12 cellular contexts compared by ENCODE assay signal in genomic region chr10:6755891-6756460, GRCh38.
A peak's percentile ranks its signal among the peaks of the same experiment; 100 is the strongest.
DNase-seq lines count a peak whose midpoint lies in the region; ATAC-seq and TF ChIP-seq lines count a peak whose summit lies in the region.
"Had no signal": no experiment of that assay in that cellular context is flagged by ENCODE, and none has a peak within 500 bp of the region (broad histone marks: within the 10 kb centered on the region; RNA-seq: fewer than 3 reads in every experiment).

No MANE protein-coding gene starts in this region.

- DNase-seq in choroid plexus epithelial cell (ENCODE audit: low read depth) (peak; percentile 35), retinal pigment epithelial cell (ENCODE audit: low read depth) (peak; percentile 51), COLO668 (lab: John Stamatoyannopoulos, UW; ENCODE audit: unreplicated experiment) (no peak), upper lobe of left lung (no peak), GF-D8 (lab: John Stamatoyannopoulos, UW) (no peak)
- no peak for DNase-seq in CD8-positive, alpha-beta T cell
- DNase-seq: activated CD8-positive, alpha-beta memory T cell treated with anti-CD3 and anti-CD28 coated beads, Interleukin-2, amount 10 ng/mL, durations not matched to agents 7 days and 5 days; cerebellar nuclear complex; Right ventricle myocardium superior; stimulated activated naive CD4-positive, alpha-beta T cell treated with Interleukin-2 at 50 U/mL for 16 hours had no signal

- H3K4me3 ChIP-seq in choroid plexus epithelial cell (ENCODE audit: low read depth, low read length), result no peak overlapping the region
- no peak overlapping the region for H3K4me3 ChIP-seq in retinal pigment epithelial cell (ENCODE audit: low read length)
- no peak overlapping the region for H3K4me3 ChIP-seq in upper lobe of left lung
- no peak overlapping the region for H3K4me3 ChIP-seq in CD8-positive, alpha-beta T cell (ENCODE audit: low read depth, low read length)

- TF ChIP-seq CTCF in choroid plexus epithelial cell (conservative IDR thresholded peaks at IDR 0.05; ENCODE audit: low read depth, low read length), result no peak
- TF ChIP-seq CTCF in retinal pigment epithelial cell (conservative IDR thresholded peaks at IDR 0.05; ENCODE audit: low read depth, low read length), result no peak
- no peak for TF ChIP-seq CTCF in upper lobe of left lung (IDR thresholded peaks at IDR 0.05)
- no peak for TF ChIP-seq CTCF in CD8-positive, alpha-beta T cell (IDR thresholded peaks at IDR 0.05)

- no peak for TF ChIP-seq POLR2A in upper lobe of left lung (IDR thresholded peaks at IDR 0.05)

- ATAC-seq in GM18511 (IDR thresholded peaks at IDR 0.05; ENCODE audit: unreplicated experiment) (peak; percentile 64), HG03045 (IDR thresholded peaks at IDR 0.05; ENCODE audit: unreplicated experiment) (peak; percentile 53), upper lobe of left lung (ENCODE audit: low FRiP score in 2 of 2) (no peak)
- ATAC-seq in CD8-positive, alpha-beta T cell, result no peak
- ATAC-seq: activated CD8-positive, alpha-beta memory T cell treated with anti-CD3 and anti-CD28 coated beads, Interleukin-2, amount 10 ng/mL, durations not matched to agents 7 days and 5 days had no signal

- no peaks in the 10 kb centered on the region for H3K9me3 Mint-ChIP-seq in CD8-positive, alpha-beta T cell

- POLR2A ChIA-PET in CD8-positive, alpha-beta T cell (lab: Charles Lee), result no interaction called here

- WGBS in upper lobe of left lung, 2 donors, result 67 to 68% methylated on average over 7 of the region's 7 CpGs

- peaks cover 36% of the 10 kb centered on the region for H3K27me3 Mint-ChIP-seq in CD8-positive, alpha-beta T cell (ENCODE audit: low read depth)

- CTCF ChIA-PET in CD8-positive, alpha-beta T cell (lab: Charles Lee), result no interaction called here

- no peaks in the 10 kb centered on the region for H3K36me3 ChIP-seq in upper lobe of left lung
- H3K36me3 ChIP-seq in CD8-positive, alpha-beta T cell (ENCODE audit: insufficient read depth, low read length), result no peaks in the 10 kb centered on the region

- no peaks in the 10 kb centered on the region for H3K4me1 ChIP-seq in upper lobe of left lung
- H3K4me1 ChIP-seq in CD8-positive, alpha-beta T cell (ENCODE audit: insufficient read depth, low read length), result no peaks in the 10 kb centered on the region

- intact Hi-C loops in CD8-positive, alpha-beta T cell (cut with DNase I, micrococcal nuclease), result no loop called here

- peaks cover 0 to 4% (median 3%) of the 10 kb centered on the region in 4 donors for H3K9me3 ChIP-seq in upper lobe of left lung
- H3K9me3 ChIP-seq in CD8-positive, alpha-beta T cell (ENCODE audit: low read length), result no peaks in the 10 kb centered on the region

- no peaks in the 10 kb centered on the region for H3K27me3 ChIP-seq in upper lobe of left lung
- no peaks in the 10 kb centered on the region for H3K27me3 ChIP-seq in CD8-positive, alpha-beta T cell (ENCODE audit: insufficient read depth, low read length)

- no peaks in the 10 kb centered on the region for H3K4me1 Mint-ChIP-seq in CD8-positive, alpha-beta T cell (ENCODE audit: low read depth)
- H3K4me1 Mint-ChIP-seq: activated CD8-positive, alpha-beta memory T cell treated with anti-CD3 and anti-CD28 coated beads, Interleukin-2, amount 10 ng/mL, durations not matched to agents 7 days and 5 days had no signal

- no peak overlapping the region for H3K27ac Mint-ChIP-seq in CD8-positive, alpha-beta T cell
- H3K27ac Mint-ChIP-seq: activated CD8-positive, alpha-beta memory T cell treated with anti-CD3 and anti-CD28 coated beads, Interleukin-2, amount 10 ng/mL, durations not matched to agents 7 days and 5 days had no signal

- H3K27ac ChIP-seq in upper lobe of left lung, result no peak overlapping the region
- H3K27ac ChIP-seq in CD8-positive, alpha-beta T cell (ENCODE audit: low read depth, low read length), result no peak overlapping the region

- H3K36me3 Mint-ChIP-seq in CD8-positive, alpha-beta T cell, result no peaks in the 10 kb centered on the region
- H3K36me3 Mint-ChIP-seq: activated CD8-positive, alpha-beta memory T cell treated with anti-CD3 and anti-CD28 coated beads, Interleukin-2, amount 10 ng/mL, durations not matched to agents 7 days and 5 days had no signal

- no peak for TF ChIP-seq EP300 in upper lobe of left lung (IDR thresholded peaks at IDR 0.05)

- H3K4me3 Mint-ChIP-seq in CD8-positive, alpha-beta T cell, result no peak overlapping the region
- H3K4me3 Mint-ChIP-seq: activated CD8-positive, alpha-beta memory T cell treated with anti-CD3 and anti-CD28 coated beads, Interleukin-2, amount 10 ng/mL, durations not matched to agents 7 days and 5 days had no signal

Comparison
In these comparisons a context has a peak if more than half of its experiments do, and no peak if none do; other contexts are left out.
1. ATAC-seq: peak in GM18511 (single experiment) and HG03045 (single experiment); none in upper lobe of left lung (0 of 2) and CD8-positive, alpha-beta T cell (single experiment).
2. DNase-seq: peak in choroid plexus epithelial cell (single experiment) and retinal pigment epithelial cell (single experiment); none in COLO668 (single experiment), upper lobe of left lung (0 of 2), GF-D8 (single experiment) and CD8-positive, alpha-beta T cell (0 of 7).